In the genomic region with DNA sequence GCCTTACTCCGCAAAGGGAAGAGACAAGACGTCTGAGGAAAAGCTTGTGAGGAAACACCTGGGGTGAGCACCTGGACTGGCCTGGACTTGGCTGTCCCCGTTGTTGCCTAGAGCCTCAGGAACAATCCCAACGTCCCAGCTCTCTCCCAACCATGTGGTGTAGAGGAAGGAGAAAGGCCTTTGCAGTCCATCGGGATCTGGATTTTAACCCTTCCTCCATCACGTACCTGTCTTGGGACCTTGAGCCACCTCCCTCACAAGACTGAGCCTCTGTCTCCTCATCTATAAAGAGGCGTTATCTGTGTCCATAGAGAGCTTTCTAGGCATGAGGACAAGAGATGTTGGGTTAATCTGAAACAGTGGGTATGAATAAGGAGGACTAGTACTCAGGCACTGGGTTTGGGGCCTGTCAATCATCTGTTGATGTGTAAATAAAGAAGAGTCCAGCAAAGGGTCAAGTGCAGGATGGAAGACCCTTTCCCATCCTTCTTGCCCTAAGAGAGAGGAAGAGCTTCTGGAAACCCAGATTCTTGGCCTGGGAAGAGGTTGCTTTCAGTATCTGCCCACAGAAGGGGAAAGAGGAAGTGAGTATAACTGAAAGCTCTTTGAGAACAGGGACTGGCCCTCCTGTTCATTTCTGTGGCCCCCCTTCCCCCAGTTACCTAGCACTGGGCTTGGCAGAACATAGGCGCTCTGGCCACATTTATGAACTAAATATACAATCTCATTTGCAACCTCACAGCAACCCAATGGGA, we compare ENCODE assay signal across 11 cellular contexts.
DNase-seq lines count a peak whose midpoint lies in the region; ATAC-seq and TF ChIP-seq lines count a peak whose summit lies in the region.
"Had no signal": no experiment of that assay in that cellular context is flagged by ENCODE, and none has a peak within 500 bp of the region (broad histone marks: within the 10 kb centered on the region; RNA-seq: fewer than 3 reads in every experiment).

No MANE protein-coding gene starts in this region.

- DNase-seq in NOMO-1 (lab: John Stamatoyannopoulos, UW; ENCODE audit: unreplicated experiment in 2 of 2) (peak; percentile 5 to 30), omental fat pad (ENCODE audit: low spot score) (peak; percentile 13), sigmoid colon (no peak), glomerular visceral epithelial cell (ENCODE audit: extremely low spot score) (no peak), MG63 (no peak)
- DNase-seq in effector CD8-positive, alpha-beta T cell (lab: John Stamatoyannopoulos, UW) = no peak
- DNase-seq: stimulated activated CD8-positive, alpha-beta memory T cell treated with anti-CD3 and anti-CD28 coated beads, Interleukin-4, amount 100 ng/mL, for 48 hours had no signal

- 69 to 83% methylated on average over 8 of the region's 8 CpGs for WGBS in sigmoid colon, 2 donors

- TF ChIP-seq EP300 in sigmoid colon (IDR thresholded peaks at IDR 0.05) = no peak

- intact Hi-C loops in sigmoid colon (cut with DNase I) = no loop called here

- H3K4me1 ChIP-seq in sigmoid colon = peaks cover 0 to 29% (median 8%) of the 10 kb centered on the region in 4 donors

- TF ChIP-seq CTCF in omental fat pad (IDR thresholded peaks at IDR 0.05) = no peak
- TF ChIP-seq CTCF in sigmoid colon (IDR thresholded peaks at IDR 0.05) = no peak

- H3K27ac ChIP-seq in sigmoid colon = no peak overlapping the region
- H3K27ac ChIP-seq: cardiac muscle cell, SK-N-MC had no signal

- H3K4me3 ChIP-seq in sigmoid colon (no peak overlapping the region), MG63 (no peak overlapping the region)
- H3K4me3 ChIP-seq: cardiac muscle cell, SK-N-MC had no signal

- H3K27me3 ChIP-seq in sigmoid colon (no peaks in the 10 kb centered on the region), MG63 (no peaks in the 10 kb centered on the region)
- H3K27me3 ChIP-seq: cardiac muscle cell had no signal

- H3K36me3 ChIP-seq in sigmoid colon = no peaks in the 10 kb centered on the region
- H3K36me3 ChIP-seq in MG63 = no peaks in the 10 kb centered on the region
- H3K36me3 ChIP-seq: cardiac muscle cell had no signal

- H3K9me3 ChIP-seq in sigmoid colon (no peaks in the 10 kb centered on the region), MG63 (no peaks in the 10 kb centered on the region)

- ATAC-seq in GM19025 (IDR thresholded peaks at IDR 0.05; ENCODE audit: low read depth, unreplicated experiment) (peak; percentile 84), HG02763 (IDR thresholded peaks at IDR 0.05; ENCODE audit: unreplicated experiment) (peak; percentile 91), omental fat pad (ENCODE audit: low FRiP score) (no peak)

- no peak for TF ChIP-seq POLR2A in sigmoid colon (IDR thresholded peaks at IDR 0.05)

Comparison
In these comparisons a context has a peak if more than half of its experiments do, and no peak if none do; other contexts are left out.
1. DNase-seq: peak in NOMO-1 (2 of 2) and omental fat pad (single experiment); none in sigmoid colon (single experiment), glomerular visceral epithelial cell (single experiment), effector CD8-positive, alpha-beta T cell (single experiment) and MG63 (single experiment).